In genomic region chr19:37654833-37655688, GRCh38 we compare ENCODE assay signal across 8 cellular contexts. TPM values are rescaled to one million over a fixed set of nuclear protein-coding genes. Genes with fewer than 3 reads are reported as not detected.
DNase-seq lines count a peak whose midpoint lies in the region; ATAC-seq, FAIRE-seq and TF ChIP-seq lines count a peak whose summit lies in the region.

Gene ZFP30, minus strand, starts transcription at chr19:37655465. Its CDS starts 7,643 bp downstream, at chr19:37647822.

- peak within 1 kb of the TSS; percentile 99 for H2AFZ ChIP-seq in osteoblast (ENCODE audit: low read length)

- peak within 1 kb of the TSS; percentile 84 for H3K4me3 ChIP-seq in Jurkat, Clone E6-1 (ENCODE audit: low read length)
- H3K4me3 ChIP-seq in SJCRH30 (peak within 1 kb of the TSS; percentile 68), osteoblast (ENCODE audit: insufficient read depth, low read length) (peak within 1 kb of the TSS; percentile 83), suprapubic skin (peak within 1 kb of the TSS; percentile 78)

- H4K20me1 ChIP-seq in osteoblast (ENCODE audit: insufficient read depth, low read length), result no peaks in the 10 kb centered on the region

- no peak for TF ChIP-seq EP300 in suprapubic skin (IDR thresholded peaks at IDR 0.05)

- H3K36me3 ChIP-seq in SJCRH30 (peaks cover 12% of the 10 kb centered on the region), osteoblast (ENCODE audit: insufficient read depth, low read length) (peaks cover 4% of the 10 kb centered on the region), suprapubic skin (no peaks in the 10 kb centered on the region)

- H3K4me1 Mint-ChIP-seq in activated naive CD4-positive, alpha-beta T cell treated with anti-CD3 and anti-CD28 coated beads, Interleukin-2, amount 50 U/mL, for 24 hours, result peaks cover 36% of the 10 kb centered on the region
- peaks cover 9% of the 10 kb centered on the region for H3K4me1 Mint-ChIP-seq in glutamatergic neuron (ENCODE audit: low read depth, unreplicated experiment)

- 0 out of 2 replicates have a peak, but pooled peaks cover 7% of the 10 kb centered on the region for H3K4me1 ChIP-seq in SJCRH30
- H3K4me1 ChIP-seq in osteoblast (ENCODE audit: insufficient read depth, low read length), result peaks cover 15% of the 10 kb centered on the region
- peaks cover 31% of the 10 kb centered on the region for H3K4me1 ChIP-seq in suprapubic skin

- TF ChIP-seq POLR2A in suprapubic skin (IDR thresholded peaks at IDR 0.05), result no peak

- H3K9me3 Mint-ChIP-seq in activated naive CD4-positive, alpha-beta T cell treated with anti-CD3 and anti-CD28 coated beads, Interleukin-2, amount 50 U/mL, for 24 hours, result no peaks in the 10 kb centered on the region
- H3K9me3 Mint-ChIP-seq in glutamatergic neuron (ENCODE audit: unreplicated experiment), result peaks cover 18% of the 10 kb centered on the region

- peak within 1 kb of the TSS; percentile 98 for H3K4me2 ChIP-seq in osteoblast (ENCODE audit: insufficient read depth, low read length)

- H3K27ac ChIP-seq in SJCRH30 (peak within 1 kb of the TSS; percentile 73), osteoblast (ENCODE audit: low read depth, low read length) (peak within 1 kb of the TSS; percentile 75), suprapubic skin (peak within 1 kb of the TSS; percentile 86)

- peak within 1 kb of the TSS; percentile 96 for H3K27ac Mint-ChIP-seq in activated naive CD4-positive, alpha-beta T cell treated with anti-CD3 and anti-CD28 coated beads, Interleukin-2, amount 50 U/mL, for 24 hours
- H3K27ac Mint-ChIP-seq in glutamatergic neuron (ENCODE audit: unreplicated experiment), result peak within 1 kb of the TSS; percentile 91

- no peak for TF ChIP-seq CTCF in D721Med (IDR thresholded peaks at IDR 0.05; ENCODE audit: insufficient read depth, missing control alignments)
- no peak for TF ChIP-seq CTCF in glutamatergic neuron (IDR thresholded peaks at IDR 0.05; ENCODE audit: partially characterized antibody, unreplicated experiment)
- TF ChIP-seq CTCF in osteoblast (IDR thresholded peaks at IDR 0.05; ENCODE audit: extremely low read depth, low read depth, low read length), result no peak
- TF ChIP-seq CTCF in suprapubic skin (IDR thresholded peaks at IDR 0.05), result no peak

- under 1% methylated on average over 35 of the region's 66 CpGs for WGBS in suprapubic skin

- no peak for FAIRE-seq in D721Med (lab: Jason Lieb, UNC)

- H3K27me3 ChIP-seq in SJCRH30 (no peaks in the 10 kb centered on the region), osteoblast (ENCODE audit: insufficient read depth, low read length) (no peaks in the 10 kb centered on the region), suprapubic skin (no peaks in the 10 kb centered on the region)

- H3K27me3 Mint-ChIP-seq in activated naive CD4-positive, alpha-beta T cell treated with anti-CD3 and anti-CD28 coated beads, Interleukin-2, amount 50 U/mL, for 24 hours, result no peaks in the 10 kb centered on the region
- peaks cover 12% of the 10 kb centered on the region for H3K27me3 Mint-ChIP-seq in glutamatergic neuron (ENCODE audit: unreplicated experiment)

- H3K4me3 Mint-ChIP-seq in activated naive CD4-positive, alpha-beta T cell treated with anti-CD3 and anti-CD28 coated beads, Interleukin-2, amount 50 U/mL, for 24 hours, result peak within 1 kb of the TSS; percentile 98
- H3K4me3 Mint-ChIP-seq in glutamatergic neuron (ENCODE audit: unreplicated experiment), result peak within 1 kb of the TSS; percentile 95

- DNase-seq in D721Med (ENCODE audit: insufficient read length, low spot score) (peak; percentile 77), SJCRH30 (peak; percentile 95 to 96), glutamatergic neuron (peak; percentile 96), osteoblast (ENCODE audit: insufficient read length, low spot score, missing footprints) (peak; percentile 95), suprapubic skin (ENCODE audit: low spot score in 2 of 2) (peak; percentile 91 to 92)
- peak; percentile 59 for DNase-seq in Jurkat, Clone E6-1 (ENCODE audit: low read depth, low spot score)

- H3K36me3 Mint-ChIP-seq in activated naive CD4-positive, alpha-beta T cell treated with anti-CD3 and anti-CD28 coated beads, Interleukin-2, amount 50 U/mL, for 24 hours, result peaks cover 11% of the 10 kb centered on the region
- peaks cover 9% of the 10 kb centered on the region for H3K36me3 Mint-ChIP-seq in glutamatergic neuron (ENCODE audit: unreplicated experiment)

- H3K79me2 ChIP-seq in osteoblast (ENCODE audit: insufficient read depth, low read length), result peaks cover 48% of the 10 kb centered on the region

- H3K9me3 ChIP-seq in SJCRH30 (replicated peaks) (peaks cover 11% of the 10 kb centered on the region; the same call in 1 of the 2 replicates), osteoblast (ENCODE audit: low read depth, low read length) (no peaks in the 10 kb centered on the region), suprapubic skin (no peaks in the 10 kb centered on the region)

- ATAC-seq in GM21528 (IDR thresholded peaks at IDR 0.05; ENCODE audit: low FRiP score, unreplicated experiment), result peak; percentile 79

RNA-seq across cellular contexts. Expression of gene ZFP30, which starts in this region (rescaled TPM):
- 4.3 TPM for polyA plus RNA-seq in Jurkat, Clone E6-1 (2012; ENCODE audit: insufficient read depth, insufficient read length)
- total RNA-seq in SJCRH30 (2014; rRNA removed; shearing (Covaris generic)), result 25.3 and 29.7 TPM in 2 replicates
- total RNA-seq in glutamatergic neuron (ENCODE audit: unreplicated experiment) (35.9 TPM), osteoblast (19.2 and 24.2 TPM in 2 replicates), suprapubic skin (10 to 100 TPM in 3 of 4 donors, 1 to 10 TPM in 1; 7.9 to 15.1 (median 11.6) TPM)

Comparison
In these comparisons a context has a peak if more than half of its experiments do, and no peak if none do; other contexts are left out.
1. Peak in every context shown above with its lines: DNase-seq, ATAC-seq, H3K4me3 ChIP-seq and H3K27ac ChIP-seq.